20 cellular contexts compared by ENCODE assay signal in genomic region chr12:69846976-69847375, GRCh38. TPM values are rescaled to one million over a fixed set of nuclear protein-coding genes. Genes with fewer than 3 reads are reported as not detected.
DNase-seq lines count a peak whose midpoint lies in the region; ATAC-seq, FAIRE-seq and TF ChIP-seq lines count a peak whose summit lies in the region.
"Had no signal": no experiment of that assay in that cellular context is flagged by ENCODE, and none has a peak within 500 bp of the region (broad histone marks: within the 10 kb centered on the region; RNA-seq: fewer than 3 reads in every experiment).

No MANE protein-coding gene starts in this region.

- H3K27me3 ChIP-seq in bronchial epithelial cell (ENCODE audit: control insufficient read depth, insufficient read depth, low read length) = no peaks in the 10 kb centered on the region

- FAIRE-seq in bronchial epithelial cell (lab: Jason Lieb, UNC) = no peak
- FAIRE-seq: G401.6, GM12891, GM19239, H54, HTR-8/SVneo had no signal

- DNase-seq in bronchial epithelial cell (ENCODE audit: low read depth) (peak; percentile 5), globus pallidus (ENCODE audit: low spot score) (peak; percentile 77), pons (ENCODE audit: low spot score) (peak; percentile 85), T-helper 2 cell (no peak)
- DNase-seq: BE2C; C1 segment of cervical spinal cord; CD4-positive, CD25-positive, alpha-beta regulatory T cell; CD8-positive, alpha-beta memory T cell; COR-L47; HCEC 1CT; IMR-90 had no signal

- TF ChIP-seq CTCF in bronchial epithelial cell (IDR thresholded peaks at IDR 0.05; ENCODE audit: insufficient read depth, low read length, severe bottlenecking) = no peak

- no peak overlapping the region for H3K4me3 ChIP-seq in bronchial epithelial cell (ENCODE audit: low read depth, low read length)
- H3K4me3 ChIP-seq: GM23338 had no signal

- H3K36me3 ChIP-seq in bronchial epithelial cell (ENCODE audit: control insufficient read depth, insufficient read depth, low read length) = no peaks in the 10 kb centered on the region
- H3K36me3 ChIP-seq: BE2C had no signal

- ATAC-seq in HG02970 (IDR thresholded peaks at IDR 0.05; ENCODE audit: low FRiP score, unreplicated experiment) = no peak
- ATAC-seq in GM21717 (IDR thresholded peaks at IDR 0.05; ENCODE audit: unreplicated experiment) = no peak
- ATAC-seq: GM23338 had no signal

RNA-seq across cellular contexts. Expression of gene MYRFL, which starts 21.9 kb away (rescaled TPM):
- 0.26 and 0.51 TPM in 2 replicates for total RNA-seq in bronchial epithelial cell
- total RNA-seq: A172; CD4-positive, CD25-positive, alpha-beta regulatory T cell; CD8-positive, alpha-beta memory T cell; IMR-90 had no signal

Comparison
In these comparisons a context has a peak if more than half of its experiments do, and no peak if none do; other contexts are left out.
1. DNase-seq: peak in bronchial epithelial cell (single experiment), globus pallidus (single experiment) and pons (single experiment); none in T-helper 2 cell (0 of 5).